ENCODE assay signal across 8 cellular contexts in genomic region chr2:207624170-207625013, GRCh38. TPM values are rescaled to one million over a fixed set of nuclear protein-coding genes. Genes with fewer than 3 reads are reported as not detected.
DNase-seq lines count a peak whose midpoint lies in the region; ATAC-seq and TF ChIP-seq lines count a peak whose summit lies in the region.

No MANE protein-coding gene starts in this region.

- no peaks in the 10 kb centered on the region for H3K9me3 ChIP-seq in thyroid gland

- peaks cover 11 to 18% of the 10 kb centered on the region in 2 donors for H3K4me1 ChIP-seq in thyroid gland

- H3K4me3 ChIP-seq in thyroid gland (replicated peaks in 1 of 3) = peak overlapping the region; percentile 38 to 97 (median 85)

- no peaks in the 10 kb centered on the region for H3K36me3 ChIP-seq in thyroid gland

- TF ChIP-seq CTCF in glutamatergic neuron (IDR thresholded peaks at IDR 0.05; ENCODE audit: partially characterized antibody, unreplicated experiment) (no peak), omental fat pad (IDR thresholded peaks at IDR 0.05) (no peak), thyroid gland (IDR thresholded peaks at IDR 0.05) (no peak)

- no peaks in the 10 kb centered on the region for H3K27me3 ChIP-seq in thyroid gland

- no peaks in the 10 kb centered on the region for H3K27me3 Mint-ChIP-seq in activated naive CD8-positive, alpha-beta T cell
- peaks cover 2% of the 10 kb centered on the region for H3K27me3 Mint-ChIP-seq in glutamatergic neuron (ENCODE audit: unreplicated experiment)

- in situ Hi-C loops in SK-MEL-5 (cut with HindIII; ENCODE audit: low pct_unique_long_range_greater_than_20kb, low sequenced_read_pairs) = no loop called here

- H3K4me1 Mint-ChIP-seq in activated naive CD8-positive, alpha-beta T cell (ENCODE audit: low read depth) = peaks cover 56% of the 10 kb centered on the region
- H3K4me1 Mint-ChIP-seq in glutamatergic neuron (ENCODE audit: low read depth, unreplicated experiment) = peaks cover 12% of the 10 kb centered on the region

- TF ChIP-seq POLR2A in thyroid gland (IDR thresholded peaks at IDR 0.05) = no peak

- WGBS in thyroid gland, 2 donors = 0 to 2% methylated on average over 34 to 36 of the region's 47 CpGs

- peak overlapping the region; percentile 94 to 98 (median 98) for H3K27ac ChIP-seq in thyroid gland

- peaks cover 8% of the 10 kb centered on the region for H3K36me3 Mint-ChIP-seq in activated naive CD8-positive, alpha-beta T cell
- H3K36me3 Mint-ChIP-seq in glutamatergic neuron (ENCODE audit: unreplicated experiment) = no peaks in the 10 kb centered on the region

- H3K27ac Mint-ChIP-seq in activated naive CD8-positive, alpha-beta T cell = peak overlapping the region; percentile 88
- peak overlapping the region; percentile 81 for H3K27ac Mint-ChIP-seq in glutamatergic neuron (ENCODE audit: unreplicated experiment)

- ATAC-seq in GM21529 (IDR thresholded peaks at IDR 0.05; ENCODE audit: unreplicated experiment) = peak; percentile 39
- ATAC-seq in omental fat pad (ENCODE audit: low FRiP score) = peak; percentile 46

- H3K9me3 Mint-ChIP-seq in activated naive CD8-positive, alpha-beta T cell (ENCODE audit: low read depth) = no peaks in the 10 kb centered on the region
- peaks cover 4% of the 10 kb centered on the region for H3K9me3 Mint-ChIP-seq in glutamatergic neuron (ENCODE audit: unreplicated experiment)

- peak overlapping the region; percentile 93 for H3K4me3 Mint-ChIP-seq in activated naive CD8-positive, alpha-beta T cell
- peak overlapping the region; percentile 90 for H3K4me3 Mint-ChIP-seq in glutamatergic neuron (ENCODE audit: unreplicated experiment)

- DNase-seq in EL (peak; percentile 75), HuH-7.5 (ENCODE audit: low spot score) (peak; percentile 40), SK-MEL-5 (ENCODE audit: low read depth, low spot score) (peak; percentile 57), glutamatergic neuron (peak; percentile 71), omental fat pad (ENCODE audit: low spot score) (no peak), thyroid gland (peak; percentile 68 to 71)

- intact Hi-C loops in thyroid gland (cut with DNase I) = loop anchor here (5.0 to 10.0 kb wide), 3 partner anchors 90 to 420 kb away; partner anchors contain the start of genes CCNYL1 and CREB1

RNA-seq across cellular contexts. Expression of gene METTL21A, which starts 0.8 kb away (rescaled TPM):
- total RNA-seq in SK-MEL-5 (2014; rRNA removed; shearing (Covaris generic)) = 38.9 and 39.1 TPM in 2 replicates
- polyA plus RNA-seq in SK-MEL-5 (2015; cell fraction: cytosol; rRNA removed) = 37.9 and 41.0 TPM in 2 replicates
- polyA plus RNA-seq in SK-MEL-5 (2015; cell fraction: nucleus; rRNA removed) = 14.2 and 21.8 TPM in 2 replicates
- 19.3 TPM for total RNA-seq in glutamatergic neuron (ENCODE audit: unreplicated experiment)
- 10 to 100 TPM in 3 of 4 donors, 1 to 10 TPM in 1; 7.7 to 28.8 (median 22.0) TPM for total RNA-seq in omental fat pad
- 10 to 100 TPM; 24.6 to 48.9 (median 36.0) TPM for total RNA-seq in thyroid gland
